8 cellular contexts compared by ENCODE assay signal in genomic region chr16:29264080-29264827, GRCh38.
DNase-seq lines count a peak whose midpoint lies in the region; ATAC-seq, FAIRE-seq and TF ChIP-seq lines count a peak whose summit lies in the region.
"Not testable (repeated sequence)": the region's sequence is repeated elsewhere in the genome, so short reads cannot be mapped to it uniquely, and the experiment has no call there.

No MANE protein-coding gene starts in this region.

- peaks cover 11% of the 10 kb centered on the region; the same call in 1 of the 2 replicates for H3F3A ChIP-seq in PC-9 (ENCODE audit: insufficient read depth, low read depth)

- not testable (repeated sequence) for H4K20me1 ChIP-seq in PC-9 (ENCODE audit: insufficient read depth); astrocyte (ENCODE audit: insufficient read depth, low read length); endothelial cell of umbilical vein (replicated peaks; ENCODE audit: control insufficient read depth, extremely low read depth, insufficient read depth, low read length)

- not testable (repeated sequence) for H3K9me3 Mint-ChIP-seq in Caco-2 (ENCODE audit: unreplicated experiment); astrocyte (ENCODE audit: unreplicated experiment); type B pancreatic cell

- H3K4me1 ChIP-seq in Caco-2; right cardiac atrium (ENCODE audit: control insufficient read depth, insufficient read depth, low read length): not testable (repeated sequence)
- H3K4me1 ChIP-seq in PC-9 (replicated peaks; ENCODE audit: insufficient read depth) (peaks cover 56% of the 10 kb centered on the region), astrocyte (ENCODE audit: insufficient read depth, low read length) (peaks cover 48% of the 10 kb centered on the region), endothelial cell of umbilical vein (ENCODE audit: control insufficient read depth, extremely low read depth, insufficient read depth, low read length) (peaks cover 46% of the 10 kb centered on the region), muscle layer of duodenum (ENCODE audit: control insufficient read depth in 1 of 2, insufficient read depth in 2 of 2, low read length in 2 of 2) (peaks cover 4 to 17% of the 10 kb centered on the region in 2 donors), sigmoid colon (peaks cover 0 to 48% (median 37%) of the 10 kb centered on the region in 4 donors)

- peak overlapping the region; percentile 100 for H3K27ac ChIP-seq in PC-9
- peak overlapping the region; percentile 97 for H3K27ac ChIP-seq in astrocyte (ENCODE audit: low read depth, low read length)
- H3K27ac ChIP-seq in endothelial cell of umbilical vein (ENCODE audit: insufficient read depth, low read depth, low read length), result peak overlapping the region; percentile 82
- peak overlapping the region; percentile 1 for H3K27ac ChIP-seq in right cardiac atrium (ENCODE audit: low read length)
- peak overlapping the region; percentile 72 for H3K27ac ChIP-seq in muscle layer of duodenum (ENCODE audit: low read length)
- H3K27ac ChIP-seq in sigmoid colon, result peak overlapping the region; percentile 65 to 81 (median 76)

- H3K4me1 Mint-ChIP-seq in Caco-2 (ENCODE audit: low read depth, unreplicated experiment), result peaks cover 13% of the 10 kb centered on the region
- H3K4me1 Mint-ChIP-seq in astrocyte (ENCODE audit: low read depth, unreplicated experiment), result peaks cover 23% of the 10 kb centered on the region
- H3K4me1 Mint-ChIP-seq in type B pancreatic cell (ENCODE audit: unreplicated experiment), result peaks cover 10% of the 10 kb centered on the region

- H3K4me2 ChIP-seq in PC-9 (peak overlapping the region; percentile 99), astrocyte (ENCODE audit: low read length) (peak overlapping the region; percentile 46)
- H3K4me2 ChIP-seq in endothelial cell of umbilical vein (ENCODE audit: insufficient read depth, low read length), result not testable (repeated sequence)

- peak overlapping the region; percentile 47 for H3K27ac Mint-ChIP-seq in Caco-2 (ENCODE audit: unreplicated experiment)
- H3K27ac Mint-ChIP-seq in astrocyte (ENCODE audit: unreplicated experiment), result peak overlapping the region; percentile 83
- peak overlapping the region; percentile 65 for H3K27ac Mint-ChIP-seq in type B pancreatic cell

- POLR2A ChIA-PET in Caco-2 (lab: Charles Lee); PC-9 (lab: Charles Lee; ENCODE audit: unreplicated experiment); endothelial cell of umbilical vein (lab: Charles Lee): not testable (repeated sequence)

- intact Hi-C loops in Caco-2 (cut with micrococcal nuclease; ENCODE audit: unreplicated experiment); PC-9 (cut with micrococcal nuclease; ENCODE audit: unreplicated experiment); endothelial cell of umbilical vein (cut with micrococcal nuclease); right cardiac atrium (cut with DNase I); sigmoid colon (cut with DNase I): not testable (repeated sequence)

- CTCF ChIA-PET in Caco-2 (lab: Charles Lee); PC-9 (lab: Charles Lee); endothelial cell of umbilical vein (lab: Charles Lee): not testable (repeated sequence)

- BruUV-seq in Caco-2 (replicated peaks; lab: Mats Ljungman, UMichigan); endothelial cell of umbilical vein (replicated peaks; lab: Mats Ljungman, UMichigan): not testable (repeated sequence)
- BruUV-seq in PC-9 (replicated peaks; lab: Mats Ljungman, UMichigan), result TSS peak; percentile 39

- peaks cover 21% of the 10 kb centered on the region for H3K79me2 ChIP-seq in PC-9 (ENCODE audit: low read depth)
- H3K79me2 ChIP-seq in astrocyte (ENCODE audit: insufficient read depth, low read length); endothelial cell of umbilical vein (ENCODE audit: control insufficient read depth, insufficient read depth, low read length): not testable (repeated sequence)

- not testable (repeated sequence) for ATAC-seq in right cardiac atrium

- H3K27me3 Mint-ChIP-seq in Caco-2 (ENCODE audit: insufficient read depth, unreplicated experiment); astrocyte (ENCODE audit: low read depth, unreplicated experiment); type B pancreatic cell: not testable (repeated sequence)

- WGBS in right cardiac atrium, result 58% methylated on average over 6 of the region's 10 CpGs
- WGBS in sigmoid colon, 2 donors, result 80 to 88% methylated on average over 7 to 10 of the region's 10 CpGs

- TF ChIP-seq CTCF in Caco-2 (IDR thresholded peaks at IDR 0.05; ENCODE audit: insufficient read depth in 1 of 2, low read depth in 1 of 2, low read length in 1 of 2, severe bottlenecking in 1 of 2, unreplicated experiment in 1 of 2); PC-9 (conservative IDR thresholded peaks at IDR 0.05); astrocyte (IDR thresholded peaks at IDR 0.05; ENCODE audit: insufficient read depth, low read depth, low read length); endothelial cell of umbilical vein (IDR thresholded peaks at IDR 0.05; ENCODE audit: extremely low read depth in 1 of 2, insufficient read depth in 1 of 2, low read depth in 1 of 2, low read length in 2 of 2); sigmoid colon (IDR thresholded peaks at IDR 0.05); type B pancreatic cell (conservative IDR thresholded peaks at IDR 0.05): not testable (repeated sequence)

- not testable (repeated sequence) for H3K36me3 ChIP-seq in Caco-2 (ENCODE audit: control insufficient read depth, insufficient read depth, low read length); PC-9 (ENCODE audit: low read depth); astrocyte (ENCODE audit: insufficient read depth, low read length); endothelial cell of umbilical vein (ENCODE audit: control insufficient read depth in 2 of 2, extremely low read depth in 1 of 2, insufficient read depth in 2 of 2, low read length in 2 of 2); muscle layer of duodenum (ENCODE audit: control insufficient read depth in 1 of 2, insufficient read depth in 2 of 2, low read length in 2 of 2); sigmoid colon

- not testable (repeated sequence) for H3K9me2 ChIP-seq in PC-9 (ENCODE audit: insufficient read depth)

- DNase-seq in Caco-2; PC-9; astrocyte (ENCODE audit: low read depth); sigmoid colon; type B pancreatic cell (ENCODE audit: extremely low spot score, unreplicated experiment): not testable (repeated sequence)
- DNase-seq in endothelial cell of umbilical vein (ENCODE audit: low read depth, low spot score) (peak; percentile 27), right cardiac atrium (peak in 1 of 3 donors; percentile 37)

- H3K27me3 ChIP-seq in Caco-2 (replicated peaks; ENCODE audit: control insufficient read depth, insufficient read depth, low read length); PC-9 (ENCODE audit: insufficient read depth, low read depth); astrocyte (ENCODE audit: insufficient read depth, low read length); endothelial cell of umbilical vein (ENCODE audit: control insufficient read depth in 2 of 2, insufficient read depth in 2 of 2, low read length in 2 of 2); right cardiac atrium (ENCODE audit: control insufficient read depth, insufficient read depth); muscle layer of duodenum (ENCODE audit: low read depth, low read length); sigmoid colon: not testable (repeated sequence)

- dilution Hi-C loops in endothelial cell of umbilical vein (cut with MboI; ENCODE audit: extremely low pct_ligation_motif_present, low sequenced_read_pairs), result not testable (repeated sequence)

- TF ChIP-seq EP300 in sigmoid colon (IDR thresholded peaks at IDR 0.05), result not testable (repeated sequence)

- not testable (repeated sequence) for TF ChIP-seq POLR2A in endothelial cell of umbilical vein (IDR thresholded peaks at IDR 0.05; ENCODE audit: low read depth, low read length); sigmoid colon (IDR thresholded peaks at IDR 0.05)

- not testable (repeated sequence) for H3K9me3 ChIP-seq in Caco-2; PC-9 (ENCODE audit: insufficient read depth, low read depth); astrocyte (ENCODE audit: insufficient read depth, low read depth, low read length); endothelial cell of umbilical vein (replicated peaks; ENCODE audit: control insufficient read depth, insufficient read depth, low read length); right cardiac atrium (ENCODE audit: control insufficient read depth, low read length); muscle layer of duodenum (ENCODE audit: control insufficient read depth in 1 of 2, low read length in 2 of 2); sigmoid colon

- H3K4me3 Mint-ChIP-seq in Caco-2 (ENCODE audit: unreplicated experiment) (peak overlapping the region; percentile 42), astrocyte (ENCODE audit: unreplicated experiment) (peak overlapping the region; percentile 45)
- H3K4me3 Mint-ChIP-seq in type B pancreatic cell, result not testable (repeated sequence)

- H2AFZ ChIP-seq in PC-9; astrocyte (ENCODE audit: low read depth, low read length); endothelial cell of umbilical vein (ENCODE audit: low read depth, low read length): not testable (repeated sequence)

- H3K9me1 ChIP-seq in endothelial cell of umbilical vein (replicated peaks; ENCODE audit: control insufficient read depth, extremely low read depth, insufficient read depth, low read length), result not testable (repeated sequence)

- peak overlapping the region; percentile 77 for H3K9ac ChIP-seq in astrocyte (ENCODE audit: low read length)
- H3K9ac ChIP-seq in endothelial cell of umbilical vein (replicated peaks; ENCODE audit: extremely low read depth, insufficient read depth, low read length), result peak overlapping the region; percentile 47

- H3K4me3 ChIP-seq in Caco-2 (ENCODE audit: low read depth, low read length); astrocyte (ENCODE audit: insufficient read depth, low read depth, low read length); endothelial cell of umbilical vein (replicated peaks in 1 of 3; ENCODE audit: insufficient read depth in 1 of 3, low read depth in 1 of 3, low read length in 3 of 3); right cardiac atrium (ENCODE audit: low read length); muscle layer of duodenum (ENCODE audit: low read depth in 1 of 2, low read length in 2 of 2); sigmoid colon: not testable (repeated sequence)
- H3K4me3 ChIP-seq in PC-9, result peak overlapping the region; percentile 100

- not testable (repeated sequence) for H3K36me3 Mint-ChIP-seq in Caco-2 (ENCODE audit: insufficient read depth, unreplicated experiment); astrocyte (ENCODE audit: low read depth, unreplicated experiment); type B pancreatic cell

- not testable (repeated sequence) for FAIRE-seq in astrocyte (lab: Jason Lieb, UNC)
- FAIRE-seq in endothelial cell of umbilical vein (lab: Jason Lieb, UNC), result peak; percentile 70

Comparison
In these comparisons a context has a peak if more than half of its experiments do, and no peak if none do; other contexts are left out.
1. H3K27ac ChIP-seq: peak in every context shown above with its lines; median percentile 100 in PC-9; 97 in astrocyte; 82 in endothelial cell of umbilical vein; 76 in sigmoid colon; 72 in muscle layer of duodenum; 1 in right cardiac atrium.